Comparison of ENCODE assay signal across 8 cellular contexts in the genomic region with DNA sequence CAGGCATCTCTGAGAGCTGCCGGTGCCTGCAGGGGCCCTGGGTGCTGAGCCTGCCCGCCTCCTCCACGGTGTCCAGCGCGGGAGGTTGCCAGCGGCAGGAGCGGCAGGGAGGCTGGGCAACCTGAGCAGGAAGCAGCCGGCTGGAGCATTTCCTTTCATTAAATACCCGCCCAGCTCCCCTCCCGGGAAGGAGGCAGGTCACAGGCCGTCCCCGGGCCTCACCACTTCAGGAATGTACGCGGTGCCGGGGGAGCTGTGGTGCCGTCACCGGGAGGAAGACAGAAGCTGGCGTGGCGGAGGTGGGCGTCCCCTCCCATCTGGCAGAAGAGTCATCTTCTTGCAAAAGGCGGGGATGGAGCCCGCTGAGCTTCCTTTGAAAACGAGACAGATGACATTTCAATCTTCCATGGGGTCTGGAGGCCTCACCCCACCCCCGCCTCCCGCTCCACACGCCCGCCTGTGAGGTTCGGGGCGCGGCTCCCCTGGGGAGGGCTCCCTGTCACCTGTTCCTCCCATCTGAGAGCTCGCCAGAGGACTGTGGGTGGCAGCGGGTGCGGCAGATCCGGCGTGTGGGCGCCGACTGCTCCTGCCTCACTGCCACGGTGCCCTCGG. TPM values are rescaled to one million over a fixed set of nuclear protein-coding genes. Genes with fewer than 3 reads are reported as not detected.
A peak's percentile ranks its signal among the peaks of the same experiment; 100 is the strongest.
DNase-seq lines count a peak whose midpoint lies in the region; ATAC-seq and TF ChIP-seq lines count a peak whose summit lies in the region.

No MANE protein-coding gene starts in this region.

- no peaks in the 10 kb centered on the region for H3K79me2 ChIP-seq in HCT116 (ENCODE audit: insufficient read depth, low read length)

- no peak overlapping the region for H3K27ac Mint-ChIP-seq in chondrocyte (ENCODE audit: unreplicated experiment)

- peaks cover 3% of the 10 kb centered on the region for H3K9me3 Mint-ChIP-seq in chondrocyte (ENCODE audit: low read depth)

- no peak for TF ChIP-seq RAD21 in HCT116 (IDR thresholded peaks at IDR 0.05; ENCODE audit: low read depth)

- H3K4me3 ChIP-seq in HCT116 (replicated peaks in 1 of 2; ENCODE audit: low read depth in 1 of 2, low read length in 2 of 2), result peak overlapping the region; percentile 25 to 50
- H3K4me3 ChIP-seq in mucosa of descending colon, result no peak overlapping the region
- H3K4me3 ChIP-seq in vagina, result peak overlapping the region in 1 of 2 donors; percentile 10

- H3K9me3 ChIP-seq in HCT116 (ENCODE audit: control insufficient read depth in 1 of 2, insufficient read depth in 1 of 2, low read depth in 1 of 2, low read length in 2 of 2) (no peaks in the 10 kb centered on the region; a peak in 1 of 4 replicates), mucosa of descending colon (peaks cover 6% of the 10 kb centered on the region), vagina (peaks cover 6% of the 10 kb centered on the region)

- H3K4me1 ChIP-seq in HCT116 (ENCODE audit: control insufficient read depth in 1 of 2, insufficient read depth in 2 of 2, low read length in 2 of 2), result peaks cover 22 to 27% of the 10 kb centered on the region in 2 experiments
- no peaks in the 10 kb centered on the region for H3K4me1 ChIP-seq in mucosa of descending colon (ENCODE audit: low read depth)
- H3K4me1 ChIP-seq in vagina, result peaks cover 10% of the 10 kb centered on the region

- H3K27me3 Mint-ChIP-seq in chondrocyte (ENCODE audit: low read depth), result peaks cover 6% of the 10 kb centered on the region

- H3K4me2 ChIP-seq in HCT116 (ENCODE audit: low read length), result peak overlapping the region; percentile 85

- peak overlapping the region; percentile 33 for H3K4me3 Mint-ChIP-seq in chondrocyte (ENCODE audit: unreplicated experiment)

- CTCF ChIA-PET in HCT116 (lab: Charles Lee), result no interaction called here

- H2AFZ ChIP-seq in HCT116 (ENCODE audit: low read depth, low read length, poor library complexity, severe bottlenecking), result peak overlapping the region; percentile 31

- no peak for DNase-seq in HCT116 (ENCODE audit: low read depth, low spot score)
- DNase-seq in activated CD4-positive, CD25-positive, alpha-beta regulatory T cell treated with anti-CD3 and anti-CD28 coated beads, Interleukin-2, amount 50 U/mL, for 16 hours (ENCODE audit: low read depth, low spot score), result peak; percentile 18
- DNase-seq in chondrocyte (ENCODE audit: low spot score), result no peak
- DNase-seq in mucosa of descending colon, result peak in 1 of 3 donors; percentile 32
- DNase-seq in superior temporal gyrus (ENCODE audit: extremely low spot score), result peak; percentile 15
- DNase-seq in vagina (ENCODE audit: extremely low spot score in 2 of 2), result no peak

- no peaks in the 10 kb centered on the region for H3K36me3 ChIP-seq in HCT116 (ENCODE audit: control insufficient read depth in 1 of 2, insufficient read depth in 2 of 2, low read length in 2 of 2)
- no peaks in the 10 kb centered on the region for H3K36me3 ChIP-seq in mucosa of descending colon (ENCODE audit: low read depth)
- no peaks in the 10 kb centered on the region for H3K36me3 ChIP-seq in vagina

- H3K4me1 Mint-ChIP-seq in chondrocyte (ENCODE audit: low read depth), result peaks cover 21% of the 10 kb centered on the region

- TF ChIP-seq CTCF in HCT116 (IDR thresholded peaks at IDR 0.05 in 2 of 3, conservative IDR thresholded peaks at IDR 0.05 in 1 of 3; ENCODE audit: borderline replicate concordance in 1 of 3, insufficient read depth in 1 of 3, low read depth in 2 of 3, low read length in 2 of 3) (no peak), chondrocyte (IDR thresholded peaks at IDR 0.05) (no peak), mucosa of descending colon (IDR thresholded peaks at IDR 0.05) (no peak), vagina (IDR thresholded peaks at IDR 0.05) (no peak)

- H3K27me3 ChIP-seq in HCT116 (ENCODE audit: insufficient read depth, low read length), result peaks cover 75% of the 10 kb centered on the region
- H3K27me3 ChIP-seq in vagina, result no peaks in the 10 kb centered on the region

- peaks cover 2% of the 10 kb centered on the region for H3K36me3 Mint-ChIP-seq in chondrocyte (ENCODE audit: low read depth)

- intact Hi-C loops in HCT116 (cut with micrococcal nuclease), result no loop called here
- intact Hi-C loops in mucosa of descending colon (cut with DNase I, micrococcal nuclease), result no loop called here
- intact Hi-C loops in vagina (cut with DNase I), result no loop called here

- H3K27ac ChIP-seq in HCT116 (ENCODE audit: low read depth, low read length), result no peak overlapping the region; the same call in 1 of the 2 replicates
- H3K27ac ChIP-seq in vagina, result no peak overlapping the region

- H3K9me2 ChIP-seq in HCT116 (ENCODE audit: insufficient read depth), result no peaks in the 10 kb centered on the region

- ATAC-seq in HCT116, result peak; percentile 76
- peak; percentile 74 for ATAC-seq in mucosa of descending colon
- no peak for ATAC-seq in HG03097 (IDR thresholded peaks at IDR 0.05; ENCODE audit: low FRiP score, unreplicated experiment)
- no peak for ATAC-seq in GM21447 (IDR thresholded peaks at IDR 0.05; ENCODE audit: unreplicated experiment)

- H4K20me1 ChIP-seq in HCT116 (ENCODE audit: insufficient read depth), result no peaks in the 10 kb centered on the region

- POLR2A ChIA-PET in HCT116 (lab: Charles Lee), result no interaction called here

- TF ChIP-seq POLR2A in HCT116 (IDR thresholded peaks at IDR 0.05; ENCODE audit: borderline replicate concordance, extremely low read depth, insufficient read depth, insufficient read length) (no peak), vagina (IDR thresholded peaks at IDR 0.05) (no peak)

- RAD21 ChIA-PET in HCT116 (lab: Charles Lee; ENCODE audit: low non-redundant PET in 1 of 2, low total read pairs in 2 of 2, uncharacterized antibody in 2 of 2, unreplicated experiment in 2 of 2), result no interaction called here

- no TSS peak for BruUV-seq in HCT116 (replicated peaks; lab: Mats Ljungman, UMichigan)

- H3K9ac ChIP-seq in HCT116 (ENCODE audit: low read length), result peak overlapping the region; percentile 16; the same call in 1 of the 2 replicates

TF ChIP-seq in HCT116, 20 proteins besides CTCF, POLR2A, EP300 and RAD21:
- TF ChIP-seq ELF1 (IDR thresholded peaks at IDR 0.05; ENCODE audit: borderline replicate concordance, low read depth), result no peak
- TF ChIP-seq POLR2AphosphoS5 (IDR thresholded peaks at IDR 0.05; ENCODE audit: low read depth, low read length), result 0 out of 2 replicates have a peak, but pooled peaks have one; percentile 17
- TF ChIP-seq, protein P1, sequence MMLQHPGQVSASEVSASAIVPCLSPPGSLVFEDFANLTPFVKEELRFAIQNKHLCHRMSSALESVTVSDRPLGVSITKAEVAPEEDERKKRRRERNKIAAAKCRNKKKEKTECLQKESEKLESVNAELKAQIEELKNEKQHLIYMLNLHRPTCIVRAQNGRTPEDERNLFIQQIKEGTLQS (IDR thresholded peaks at IDR 0.05), result no peak
- no peak for TF ChIP-seq SRF (IDR thresholded peaks at IDR 0.05; ENCODE audit: low read depth)
- TF ChIP-seq ZNF274 (IDR thresholded peaks at IDR 0.05; ENCODE audit: low read depth, low read length), result no peak

RNA-seq across cellular contexts. Expression of a gene that starts 16.0 kb away (rescaled TPM):
- total RNA-seq in HCT116 (2021; ENCODE audit: unreplicated experiment) (5.2 TPM), chondrocyte (0.10 to 0.15 TPM (median 0.15 TPM) in 3 replicates), mucosa of descending colon (1 to 10 TPM in 1 of 3 donors, under 1 TPM in 2; 0.67 to 3.1 (median 0.75) TPM), vagina (0.74 TPM)
- polyA plus RNA-seq in HCT116 (2012), result 3.1 and 3.8 TPM in 2 replicates

RNA-seq across cellular contexts. Expression of a gene that starts 26.8 kb away (rescaled TPM):
- total RNA-seq in HCT116 (2021; ENCODE audit: unreplicated experiment), result 12.8 TPM
- 17.9 and 18.6 TPM in 2 replicates for polyA plus RNA-seq in HCT116 (2012)
- total RNA-seq in chondrocyte, result 21.6 to 25.6 TPM (median 21.7 TPM) in 3 replicates
- 10 to 100 TPM; 16.4 to 26.5 (median 25.1) TPM for total RNA-seq in mucosa of descending colon
- 26.0 TPM for total RNA-seq in vagina

Comparison
In these comparisons a context has a peak if more than half of its experiments do, and no peak if none do; other contexts are left out.
1. ATAC-seq: peak in HCT116 (single experiment) and mucosa of descending colon (single experiment); none in HG03097 (single experiment) and GM21447 (single experiment).
2. DNase-seq: peak in activated CD4-positive, CD25-positive, alpha-beta regulatory T cell treated with anti-CD3 and anti-CD28 coated beads, Interleukin-2, amount 50 U/mL, for 16 hours (single experiment) and superior temporal gyrus (single experiment); none in HCT116 (single experiment), chondrocyte (single experiment) and vagina (0 of 2).